In genomic region chr12:12909228-12909994, GRCh38 we compare ENCODE assay signal across 13 cellular contexts. TPM values are rescaled to one million over a fixed set of nuclear protein-coding genes. Genes with fewer than 3 reads are reported as not detected.
DNase-seq lines count a peak whose midpoint lies in the region; ATAC-seq, FAIRE-seq and TF ChIP-seq lines count a peak whose summit lies in the region.
"Had no signal": no experiment of that assay in that cellular context is flagged by ENCODE, and none has a peak within 500 bp of the region (broad histone marks: within the 10 kb centered on the region; RNA-seq: fewer than 3 reads in every experiment).

No MANE protein-coding gene starts in this region.

- TF ChIP-seq POLR2A in GM12891 (IDR thresholded peaks at IDR 0.05; ENCODE audit: low read depth, low read length) (no peak), gastroesophageal sphincter (IDR thresholded peaks at IDR 0.05) (no peak)

- H3K27ac ChIP-seq in neuronal stem cell (replicated peaks; ENCODE audit: low read length): peak overlapping the region; percentile 22
- H3K27ac ChIP-seq in gastroesophageal sphincter: no peak overlapping the region
- H3K27ac ChIP-seq: SJSA1 had no signal

- H4K91ac ChIP-seq in neuronal stem cell (ENCODE audit: low read depth, low read length, poor library complexity): no peak overlapping the region

- FAIRE-seq in GM12891 (lab: Jason Lieb, UNC): no peak

- H3K4me2 ChIP-seq in neuronal stem cell (ENCODE audit: insufficient read depth, low read length, poor library complexity, severe bottlenecking): no peak overlapping the region

- no peak overlapping the region for H2AK5ac ChIP-seq in neuronal stem cell (ENCODE audit: low read depth, low read length)

- H3K14ac ChIP-seq in neuronal stem cell (ENCODE audit: low read length): no peak overlapping the region

- no peak for TF ChIP-seq EP300 in gastroesophageal sphincter (IDR thresholded peaks at IDR 0.05)

- H2AFZ ChIP-seq in neuronal stem cell (ENCODE audit: low read length): no peak overlapping the region

- H2BK5ac ChIP-seq in neuronal stem cell (ENCODE audit: low read length): no peak overlapping the region

- DNase-seq in GM12891 (ENCODE audit: insufficient read length, low spot score): peak; percentile 24
- DNase-seq in SKM-1 treated with dmso at 0.1 percent for 144 hours (lab: John Stamatoyannopoulos, UW; ENCODE audit: unreplicated experiment): peak; percentile 59
- no peak for DNase-seq in neuronal stem cell (ENCODE audit: low spot score)
- DNase-seq in stimulated activated CD4-positive, alpha-beta T cell treated with anti-CD3 and anti-CD28 coated beads, Interleukin-12 subunit alpha, Interleukin-12 subunit beta, amount 100 ng/mL, for 4 hours: no peak
- DNase-seq: activated CD8-positive, alpha-beta memory T cell treated with anti-CD3 and anti-CD28 coated beads, Interleukin-2, amount 10 ng/mL, durations not matched to agents 7 days and 5 days; HCEC 1CT; NCI-H2081 treated with DMSO at 0.1 percent for 48 hours; stimulated activated CD4-positive, alpha-beta T cell treated with anti-CD3 and anti-CD28 coated beads, Interleukin-4, amount 100 ng/mL, for 24 hours had no signal

- no peak overlapping the region for H3K18ac ChIP-seq in neuronal stem cell (ENCODE audit: low read length)

- no peak overlapping the region for H2BK15ac ChIP-seq in neuronal stem cell (ENCODE audit: low read length)

- H3K27me3 ChIP-seq in neuronal stem cell (ENCODE audit: control insufficient read depth in 3 of 3, insufficient read depth in 3 of 3, low read depth in 1 of 3, low read length in 3 of 3) (peaks cover 0 to 20% (median 0%) of the 10 kb centered on the region in 3 experiments), gastroesophageal sphincter (no peaks in the 10 kb centered on the region)
- H3K27me3 ChIP-seq: SJSA1 had no signal

- H3K4me3 ChIP-seq in neuronal stem cell (ENCODE audit: low read length in 2 of 2) (no peak overlapping the region), gastroesophageal sphincter (no peak overlapping the region)
- H3K4me3 ChIP-seq: SJSA1 had no signal

- no peak overlapping the region for H3K23ac ChIP-seq in neuronal stem cell (ENCODE audit: low read depth, low read length, poor library complexity)

- no peak overlapping the region for H4K8ac ChIP-seq in neuronal stem cell (ENCODE audit: low read depth, low read length)

- H3K9ac ChIP-seq in neuronal stem cell (ENCODE audit: low read depth, low read length, poor library complexity): no peak overlapping the region

- no peak overlapping the region for H3K4ac ChIP-seq in neuronal stem cell (ENCODE audit: low read length)

- no peaks in the 10 kb centered on the region for H3K36me3 ChIP-seq in neuronal stem cell (replicated peaks in 1 of 2; ENCODE audit: control insufficient read depth in 2 of 2, insufficient read depth in 2 of 2, low read length in 2 of 2)
- H3K36me3 ChIP-seq in gastroesophageal sphincter: no peaks in the 10 kb centered on the region

- H2BK12ac ChIP-seq in neuronal stem cell (ENCODE audit: low read length): no peak overlapping the region

- H3K4me1 ChIP-seq in neuronal stem cell (ENCODE audit: control insufficient read depth in 2 of 2, insufficient read depth in 1 of 2, low read depth in 1 of 2, low read length in 2 of 2) (peaks cover 0 to 13% of the 10 kb centered on the region in 2 donors), gastroesophageal sphincter (peaks cover 0 to 7% (median 0%) of the 10 kb centered on the region in 3 donors)
- H3K4me1 ChIP-seq: SJSA1 had no signal

- H3K9me3 ChIP-seq in neuronal stem cell (replicated peaks in 1 of 2; ENCODE audit: control insufficient read depth in 2 of 2, insufficient read depth in 1 of 2, low read depth in 1 of 2, low read length in 2 of 2): peaks cover 0 to 4% of the 10 kb centered on the region in 2 donors
- H3K9me3 ChIP-seq in gastroesophageal sphincter: no peaks in the 10 kb centered on the region
- H3K9me3 ChIP-seq: SJSA1 had no signal

- H2BK120ac ChIP-seq in neuronal stem cell (ENCODE audit: low read depth, low read length): no peak overlapping the region

- H3K79me1 ChIP-seq in neuronal stem cell (ENCODE audit: low read depth, low read length): no peaks in the 10 kb centered on the region

- peak; percentile 64 for ATAC-seq in HG02981 (IDR thresholded peaks at IDR 0.05; ENCODE audit: unreplicated experiment)
- ATAC-seq in HG02623 (IDR thresholded peaks at IDR 0.05; ENCODE audit: unreplicated experiment): no peak
- ATAC-seq in gastroesophageal sphincter: no peak
- ATAC-seq: activated CD8-positive, alpha-beta memory T cell treated with anti-CD3 and anti-CD28 coated beads, Interleukin-2, amount 10 ng/mL, durations not matched to agents 7 days and 5 days had no signal

- TF ChIP-seq CTCF in gastroesophageal sphincter (IDR thresholded peaks at IDR 0.05): no peak

- WGBS in neuronal stem cell (ENCODE audit: extremely low coverage in 2 of 2, insufficient read length in 2 of 2, insufficient replicate concordance in 1 of 2), 2 donors: no CpG with 5 or more reads among the region's 4 CpGs
- 68 to 82% methylated on average over 4 of the region's 4 CpGs for WGBS in gastroesophageal sphincter (ENCODE audit: low coverage in 1 of 2), 2 donors

TF ChIP-seq in GM12891, 5 proteins besides CTCF, POLR2A, EP300 and RAD21:
- TF ChIP-seq SPI1 (IDR thresholded peaks at IDR 0.05; ENCODE audit: low read depth, low read length) (peak; percentile 96), PAX5 (IDR thresholded peaks at IDR 0.05; ENCODE audit: insufficient read depth, low read length, severe bottlenecking) (no peak), TAF1 (IDR thresholded peaks at IDR 0.05; ENCODE audit: low read depth, low read length) (no peak), POU2F2 (IDR thresholded peaks at IDR 0.05; ENCODE audit: low read depth, low read length) (no peak), POLR2AphosphoS5 (IDR thresholded peaks at IDR 0.05; ENCODE audit: low read depth, low read length) (no peak)

RNA-seq across cellular contexts. Expression of gene GPRC5A, which starts 18.0 kb away (rescaled TPM):
- polyA plus RNA-seq in GM12891 (2012; ENCODE audit: low read depth, missing spikeins): not detected
- not detected for polyA plus RNA-seq in neuronal stem cell (2013, experiment 1 of 2)
- not detected for polyA plus RNA-seq in neuronal stem cell (2013, experiment 2 of 2)
- 10 to 100 TPM in 1 of 4 donors, 1 to 10 TPM in 3; 1.4 to 21.9 (median 3.0) TPM for total RNA-seq in gastroesophageal sphincter
- total RNA-seq: activated CD8-positive, alpha-beta memory T cell treated with anti-CD3 and anti-CD28 coated beads, Interleukin-2, amount 10 ng/mL, durations not matched to agents 7 days and 5 days had no signal

RNA-seq across cellular contexts. Expression of gene GPRC5D, which starts 42.6 kb away (rescaled TPM):
- polyA plus RNA-seq in GM12891 (2012; ENCODE audit: low read depth, missing spikeins): not detected
- polyA plus RNA-seq in neuronal stem cell (2013, experiment 1 of 2): 0.04 TPM
- 0.04 TPM for polyA plus RNA-seq in neuronal stem cell (2013, experiment 2 of 2)
- total RNA-seq in gastroesophageal sphincter: not detected
- total RNA-seq: activated CD8-positive, alpha-beta memory T cell treated with anti-CD3 and anti-CD28 coated beads, Interleukin-2, amount 10 ng/mL, durations not matched to agents 7 days and 5 days; Daoy; SJSA1 had no signal

Comparison
In these comparisons a context has a peak if more than half of its experiments do, and no peak if none do; other contexts are left out.
1. DNase-seq: peak in GM12891 (single experiment) and SKM-1 treated with dmso at 0.1 percent for 144 hours (single experiment); none in neuronal stem cell (single experiment) and stimulated activated CD4-positive, alpha-beta T cell treated with anti-CD3 and anti-CD28 coated beads, Interleukin-12 subunit alpha, Interleukin-12 subunit beta, amount 100 ng/mL, for 4 hours (single experiment).